In genomic region chr1:182952677-182953444, GRCh38 we compare ENCODE assay signal across 13 cellular contexts. TPM values are rescaled to one million over a fixed set of nuclear protein-coding genes. Genes with fewer than 3 reads are reported as not detected.
A peak's percentile ranks its signal among the peaks of the same experiment; 100 is the strongest.
DNase-seq lines count a peak whose midpoint lies in the region; ATAC-seq and TF ChIP-seq lines count a peak whose summit lies in the region.
"Had no signal": no experiment of that assay in that cellular context is flagged by ENCODE, and none has a peak within 500 bp of the region (broad histone marks: within the 10 kb centered on the region; RNA-seq: fewer than 3 reads in every experiment).

Gene SHCBP1L (minus strand): TSS chr1:182953166. CDS start chr1:182953133, 33 bp downstream.

- no peak for TF ChIP-seq CTCF in AG10803 (conservative IDR thresholded peaks at IDR 0.05; ENCODE audit: low read length)
- TF ChIP-seq CTCF in retinal pigment epithelial cell (conservative IDR thresholded peaks at IDR 0.05; ENCODE audit: low read depth, low read length) = no peak

- no peak for DNase-seq in AG10803 (ENCODE audit: low read depth)
- DNase-seq in activated naive CD8-positive, alpha-beta T cell treated with anti-CD3 and anti-CD28 coated beads for 36 hours = no peak
- DNase-seq in Right ventricle myocardium superior = no peak
- DNase-seq in retinal pigment epithelial cell (ENCODE audit: low read depth) = no peak
- DNase-seq in KBM-7 = no peak
- DNase-seq in activated CD8-positive, alpha-beta memory T cell treated with anti-CD3 and anti-CD28 coated beads, Interleukin-2, amount 50 U/mL, for 4 hours = no peak
- DNase-seq in HAP-1 (ENCODE audit: low spot score in 2 of 2) = no peak
- no peak for DNase-seq in activated CD4-positive, alpha-beta T cell treated with anti-CD3 and anti-CD28 coated beads, Interleukin-2, amount 10 ng/mL, durations not matched to agents 24 days and 14 days
- DNase-seq: central memory CD4-positive, alpha-beta T cell; left colon; NCI-H446 treated with DMSO at 0.1 percent for 48 hours; occipital lobe; RPMI8226 had no signal

- H3K4me1 Mint-ChIP-seq in activated naive CD8-positive, alpha-beta T cell treated with anti-CD3 and anti-CD28 coated beads for 36 hours = peaks cover 5% of the 10 kb centered on the region
- no peaks in the 10 kb centered on the region for H3K4me1 Mint-ChIP-seq in activated CD4-positive, alpha-beta T cell treated with anti-CD3 and anti-CD28 coated beads, Interleukin-2, amount 10 ng/mL, durations not matched to agents 24 days and 14 days

- H3K27me3 ChIP-seq in HAP-1 (ENCODE audit: low read depth) = no peaks in the 10 kb centered on the region

- no peaks in the 10 kb centered on the region for H3K9me3 ChIP-seq in HAP-1

- H3K4me3 Mint-ChIP-seq in activated naive CD8-positive, alpha-beta T cell treated with anti-CD3 and anti-CD28 coated beads for 36 hours = peak within 1 kb of the TSS; percentile 29
- no peak within 1 kb of the TSS for H3K4me3 Mint-ChIP-seq in activated CD4-positive, alpha-beta T cell treated with anti-CD3 and anti-CD28 coated beads, Interleukin-2, amount 10 ng/mL, durations not matched to agents 24 days and 14 days

- H3K4me1 ChIP-seq in HAP-1 = peaks cover 3% of the 10 kb centered on the region

- H3K36me3 ChIP-seq in HAP-1 (replicated peaks) = no peaks in the 10 kb centered on the region

- peak; percentile 71 for ATAC-seq in Right ventricle myocardium superior (ENCODE audit: poor library complexity)
- ATAC-seq: left colon had no signal

- intact Hi-C loops in Right ventricle myocardium superior (cut with DNase I) = no loop called here
- intact Hi-C loops in activated CD4-positive, alpha-beta T cell treated with anti-CD3 and anti-CD28 coated beads, Interleukin-2, amount 10 ng/mL, durations not matched to agents 24 days and 14 days (cut with micrococcal nuclease) = no loop called here

- no peak within 1 kb of the TSS for H3K27ac Mint-ChIP-seq in activated naive CD8-positive, alpha-beta T cell treated with anti-CD3 and anti-CD28 coated beads for 36 hours
- no peak within 1 kb of the TSS for H3K27ac Mint-ChIP-seq in activated CD4-positive, alpha-beta T cell treated with anti-CD3 and anti-CD28 coated beads, Interleukin-2, amount 10 ng/mL, durations not matched to agents 24 days and 14 days

- H3K36me3 Mint-ChIP-seq in activated naive CD8-positive, alpha-beta T cell treated with anti-CD3 and anti-CD28 coated beads for 36 hours = no peaks in the 10 kb centered on the region
- no peaks in the 10 kb centered on the region for H3K36me3 Mint-ChIP-seq in activated CD4-positive, alpha-beta T cell treated with anti-CD3 and anti-CD28 coated beads, Interleukin-2, amount 10 ng/mL, durations not matched to agents 24 days and 14 days (ENCODE audit: low read depth)

- H3K4me3 ChIP-seq in AG10803 (ENCODE audit: low read length) = peak within 1 kb of the TSS; percentile 34
- H3K4me3 ChIP-seq in retinal pigment epithelial cell (ENCODE audit: low read length) = peak within 1 kb of the TSS; percentile 11
- no peak within 1 kb of the TSS for H3K4me3 ChIP-seq in HAP-1

- H3K27me3 Mint-ChIP-seq in activated naive CD8-positive, alpha-beta T cell treated with anti-CD3 and anti-CD28 coated beads for 36 hours = peaks cover 50% of the 10 kb centered on the region
- peaks cover 30% of the 10 kb centered on the region for H3K27me3 Mint-ChIP-seq in activated CD4-positive, alpha-beta T cell treated with anti-CD3 and anti-CD28 coated beads, Interleukin-2, amount 10 ng/mL, durations not matched to agents 24 days and 14 days

- no peaks in the 10 kb centered on the region for H3K9me3 Mint-ChIP-seq in activated naive CD8-positive, alpha-beta T cell treated with anti-CD3 and anti-CD28 coated beads for 36 hours
- H3K9me3 Mint-ChIP-seq in activated CD4-positive, alpha-beta T cell treated with anti-CD3 and anti-CD28 coated beads, Interleukin-2, amount 10 ng/mL, durations not matched to agents 24 days and 14 days = no peaks in the 10 kb centered on the region

- in situ Hi-C loops in KBM-7 (cut with MboI; ENCODE audit: low pct_unique_long_range_greater_than_20kb, low sequenced_read_pairs) = loop anchor here (25.0 kb wide), 1 partner anchor 284 kb away; no protein-coding TSS in a partner anchor
- in situ Hi-C loops in HAP-1 (cut with MboI; ENCODE audit: low sequenced_read_pairs) = loop anchor here (25.0 kb wide), 1 partner anchor 284 kb away; no protein-coding TSS in a partner anchor

RNA-seq across cellular contexts. Expression of gene SHCBP1L, which starts in this region (rescaled TPM):
- not detected for total RNA-seq in activated naive CD8-positive, alpha-beta T cell treated with anti-CD3 and anti-CD28 coated beads for 36 hours
- not detected for total RNA-seq in Right ventricle myocardium superior
- total RNA-seq in activated CD4-positive, alpha-beta T cell treated with anti-CD3 and anti-CD28 coated beads, Interleukin-2, amount 10 ng/mL, durations not matched to agents 24 days and 14 days = not detected in 2 replicates
- total RNA-seq: left colon, occipital lobe had no signal

Comparison
In these comparisons a context has a peak if more than half of its experiments do, and no peak if none do; other contexts are left out.
1. Peak in ATAC-seq in Right ventricle myocardium superior; RNA of the gene not detected or under 1 TPM.